In genomic region chr11:64566042-64566914, GRCh38 we compare ENCODE assay signal across 8 cellular contexts. TPM values are rescaled to one million over a fixed set of nuclear protein-coding genes. Genes with fewer than 3 reads are reported as not detected.
DNase-seq lines count a peak whose midpoint lies in the region; ATAC-seq, FAIRE-seq and TF ChIP-seq lines count a peak whose summit lies in the region.

No MANE protein-coding gene starts in this region.

- no peak for TF ChIP-seq POLR2A in H54 (IDR thresholded peaks at IDR 0.05; ENCODE audit: low read depth, low read length)

- no peaks in the 10 kb centered on the region for H3K79me2 ChIP-seq in smooth muscle cell (ENCODE audit: low read depth)

- peak; percentile 23 for FAIRE-seq in H54 (lab: Jason Lieb, UNC)

- peaks cover 5% of the 10 kb centered on the region for H3K4me1 ChIP-seq in adipocyte (ENCODE audit: control insufficient read depth, insufficient read depth, low read length)
- H3K4me1 ChIP-seq in iPS-18a (ENCODE audit: control insufficient read depth, low read depth, low read length), result peaks cover 19% of the 10 kb centered on the region
- peaks cover 15% of the 10 kb centered on the region for H3K4me1 ChIP-seq in smooth muscle cell (ENCODE audit: low read depth)

- WGBS in smooth muscle cell (ENCODE audit: low lambda C conversion rate), result 17% methylated on average over 18 of the region's 18 CpGs

- H3K27ac ChIP-seq in 22Rv1 (peak overlapping the region; percentile 52), iPS-18a (ENCODE audit: low read length) (peak overlapping the region; percentile 70), smooth muscle cell (ENCODE audit: low read depth) (peak overlapping the region; percentile 26)

- no peak for ATAC-seq in HG03432 (IDR thresholded peaks at IDR 0.05; ENCODE audit: unreplicated experiment)

- H3K9ac ChIP-seq in adipocyte (ENCODE audit: low read length) (peak overlapping the region; percentile 29), iPS-18a (ENCODE audit: low read length) (peak overlapping the region; percentile 48), smooth muscle cell (ENCODE audit: low read depth) (peak overlapping the region; percentile 9)

- H3K9me3 ChIP-seq in adipocyte (ENCODE audit: control insufficient read depth, low read length) (no peaks in the 10 kb centered on the region), iPS-18a (ENCODE audit: control insufficient read depth, low read depth, low read length) (no peaks in the 10 kb centered on the region), smooth muscle cell (replicated peaks; ENCODE audit: low read depth) (no peaks in the 10 kb centered on the region)

- DNase-seq in H54 (ENCODE audit: insufficient read length, low spot score), result peak; percentile 95
- DNase-seq in NCI-H82 (lab: John Stamatoyannopoulos, UW), result peak; percentile 82
- peak; percentile 72 for DNase-seq in adipocyte (ENCODE audit: low read depth)
- no peak for DNase-seq in smooth muscle cell (lab: John Stamatoyannopoulos, UW; ENCODE audit: unreplicated experiment)
- no peak for DNase-seq in foreskin melanocyte

- H3K4me3 ChIP-seq in adipocyte (ENCODE audit: low read length), result peak overlapping the region; percentile 59
- H3K4me3 ChIP-seq in iPS-18a (ENCODE audit: low read length), result peak overlapping the region; percentile 47
- peak overlapping the region; percentile 19 for H3K4me3 ChIP-seq in smooth muscle cell

- TF ChIP-seq CTCF in 22Rv1 (IDR thresholded peaks at IDR 0.05) (no peak), smooth muscle cell (IDR thresholded peaks at IDR 0.05; ENCODE audit: borderline replicate concordance, insufficient read depth, poor library complexity, severe bottlenecking) (no peak)

- H3K4me2 ChIP-seq in smooth muscle cell, result peak overlapping the region; percentile 76

- H2AFZ ChIP-seq in smooth muscle cell (ENCODE audit: low read depth), result peak overlapping the region; percentile 41

- H3K27me3 ChIP-seq in adipocyte (replicated peaks; ENCODE audit: control insufficient read depth, insufficient read depth, low read length) (peaks cover 12% of the 10 kb centered on the region), iPS-18a (ENCODE audit: control insufficient read depth, insufficient read depth, low read length) (no peaks in the 10 kb centered on the region), smooth muscle cell (ENCODE audit: low read depth) (no peaks in the 10 kb centered on the region)

- H3K36me3 ChIP-seq in adipocyte (ENCODE audit: control insufficient read depth, insufficient read depth, low read length, severe bottlenecking) (no peaks in the 10 kb centered on the region), iPS-18a (ENCODE audit: control insufficient read depth, low read depth, low read length) (no peaks in the 10 kb centered on the region), smooth muscle cell (ENCODE audit: low read depth) (no peaks in the 10 kb centered on the region)

- no peaks in the 10 kb centered on the region for H3F3A ChIP-seq in smooth muscle cell (ENCODE audit: low read depth)

- H4K20me1 ChIP-seq in smooth muscle cell (ENCODE audit: low read depth), result no peaks in the 10 kb centered on the region

RNA-seq across cellular contexts. Expression of gene SLC22A11, which starts 10.5 kb away (rescaled TPM):
- 0.18 TPM in 1 of 2 replicates, not detected in the other for total RNA-seq in smooth muscle cell
- not detected in 2 replicates for polyA plus RNA-seq in smooth muscle cell

RNA-seq across cellular contexts. Expression of gene SLC22A12, which starts 24.7 kb away (rescaled TPM):
- not detected in 2 replicates for total RNA-seq in smooth muscle cell
- not detected in 2 replicates for polyA plus RNA-seq in smooth muscle cell

Comparison
In these comparisons a context has a peak if more than half of its experiments do, and no peak if none do; other contexts are left out.
1. DNase-seq: peak in H54 (single experiment), NCI-H82 (single experiment) and adipocyte (single experiment); none in smooth muscle cell (single experiment) and foreskin melanocyte (single experiment).
2. Peak in every context shown above with its lines, with median percentiles within 50 percentile points of each other: H3K27ac ChIP-seq, H3K4me3 ChIP-seq and H3K9ac ChIP-seq.